1 cellular context compared by ENCODE assay signal in the genomic region with DNA sequence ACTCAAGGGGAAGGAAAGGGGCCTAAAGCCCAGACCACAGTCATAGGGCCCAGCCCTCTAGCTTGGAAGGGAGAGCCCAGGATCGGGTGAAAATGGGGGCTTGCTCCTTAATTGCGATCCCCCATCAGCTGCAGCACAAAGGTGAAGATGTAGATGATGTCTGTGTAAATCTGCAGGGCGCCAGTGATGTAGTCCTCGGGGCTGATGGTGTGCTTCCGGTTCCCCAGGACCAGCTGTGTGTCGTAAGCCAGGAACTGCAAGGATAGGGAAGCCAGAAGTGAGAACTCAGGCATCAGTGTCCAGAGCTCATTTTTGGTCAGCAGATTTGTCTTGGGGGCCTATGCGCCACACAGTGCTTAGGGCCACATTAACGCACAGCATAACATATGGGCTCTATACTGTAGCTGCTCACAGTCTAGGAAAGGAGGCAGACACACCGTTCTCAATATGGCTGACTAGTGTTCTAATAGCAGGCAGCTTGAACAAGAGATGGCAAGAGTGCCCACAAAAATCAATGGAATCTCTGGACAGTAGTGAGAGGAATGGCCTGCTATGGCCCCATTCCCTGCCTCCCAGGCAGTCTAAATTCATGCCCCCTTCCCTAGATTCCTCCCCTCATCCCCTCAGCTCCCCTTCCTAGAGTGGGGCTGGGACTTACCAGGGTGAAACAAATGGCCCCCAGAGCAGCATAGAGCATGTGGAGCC.
TF ChIP-seq lines count a peak whose summit lies in the region.

No MANE protein-coding gene starts in this region.

TF ChIP-seq in K562, 482 proteins besides CTCF, POLR2A, EP300 and RAD21:
- TF ChIP-seq YY1 (IDR thresholded peaks at IDR 0.05; ENCODE audit: borderline replicate concordance in 1 of 3, control insufficient read depth in 1 of 3, extremely low read depth in 1 of 3, insufficient read depth in 3 of 3, insufficient read length in 1 of 3, insufficient replicate concordance in 2 of 3, low read depth in 1 of 3, low read length in 2 of 3) (no peak), CAMTA2 (CRISPR knock-in tag; conservative IDR thresholded peaks at IDR 0.05) (no peak), RBFOX2 (IDR thresholded peaks at IDR 0.05; ENCODE audit: low read depth, low read length) (peak; percentile 29; the same call in 1 of the 2 replicates)
